ENCODE assay signal across 13 cellular contexts in the genomic region with DNA sequence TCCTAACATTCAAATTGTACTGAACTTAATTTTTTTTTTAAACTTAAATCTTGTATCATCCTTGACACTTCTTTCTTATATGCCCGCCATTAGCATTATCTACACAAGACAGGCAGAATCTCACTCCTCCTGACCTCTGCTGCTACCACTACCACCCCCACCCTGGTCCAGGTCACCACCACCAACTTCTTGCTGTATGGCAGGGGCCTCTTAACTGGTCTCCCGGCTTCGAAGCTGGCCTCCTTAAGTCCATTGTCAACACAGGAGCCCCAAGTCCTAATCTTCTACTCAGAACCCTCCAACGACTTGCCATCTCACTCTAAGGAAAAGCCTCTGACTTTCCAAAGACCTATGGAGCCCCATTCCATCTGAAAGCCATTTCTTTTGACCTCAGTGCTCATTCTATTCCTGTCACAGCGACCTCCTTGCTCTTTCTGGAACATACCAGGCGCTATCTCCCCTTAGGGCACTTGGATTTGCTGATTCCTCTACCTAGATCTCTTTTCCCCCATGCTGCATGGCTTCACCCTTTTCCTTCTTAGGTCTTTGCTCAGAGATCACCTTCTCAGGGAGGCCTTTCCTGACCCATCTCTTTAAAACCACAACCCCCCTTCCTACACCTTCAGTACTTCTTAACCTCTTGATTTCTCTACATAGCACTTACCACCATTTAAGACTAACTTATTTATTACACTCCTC. TPM values are rescaled to one million over a fixed set of nuclear protein-coding genes. Genes with fewer than 3 reads are reported as not detected.
DNase-seq lines count a peak whose midpoint lies in the region; TF ChIP-seq lines count a peak whose summit lies in the region.
"Had no signal": no experiment of that assay in that cellular context is flagged by ENCODE, and none has a peak within 500 bp of the region (broad histone marks: within the 10 kb centered on the region; RNA-seq: fewer than 3 reads in every experiment).

No MANE protein-coding gene starts in this region.

- H3K4me2 ChIP-seq in skeletal muscle satellite cell (ENCODE audit: low read length): peak overlapping the region; percentile 42

- H3K27ac ChIP-seq in breast epithelium: no peak overlapping the region
- H3K27ac ChIP-seq: HL-60 had no signal

- H3K4me1 ChIP-seq in breast epithelium: no peaks in the 10 kb centered on the region
- H3K4me1 ChIP-seq in skeletal muscle satellite cell (ENCODE audit: control insufficient read depth, insufficient read depth, low read length): peaks cover 12% of the 10 kb centered on the region

- DNase-seq in MCF 10A (ENCODE audit: unreplicated experiment) (no peak), breast epithelium (ENCODE audit: low spot score in 2 of 2) (no peak), M059J (ENCODE audit: low read depth) (peak; percentile 37), GM10248 (ENCODE audit: extremely low spot score) (no peak), HEK293T (ENCODE audit: extremely low spot score) (no peak), NCI-H1092 treated with DMSO at 0.1 percent for 48 hours (lab: John Stamatoyannopoulos, UW) (no peak)
- DNase-seq: activated gamma-delta T cell; NCI-H446; stimulated activated CD4-positive, alpha-beta T cell treated with anti-CD3 and anti-CD28 coated beads, Interleukin-2, amount 100 ng/mL, for 24 hours; stimulated activated naive CD4-positive, alpha-beta T cell had no signal

- peaks cover 6% of the 10 kb centered on the region for H3K36me3 Mint-ChIP-seq in MCF 10A (ENCODE audit: insufficient read depth, unreplicated experiment)
- no peaks in the 10 kb centered on the region for H3K36me3 Mint-ChIP-seq in brain

- H3K4me3 Mint-ChIP-seq in MCF 10A (ENCODE audit: unreplicated experiment): no peak overlapping the region
- H3K4me3 Mint-ChIP-seq in brain: peak overlapping the region in 4 of 5 experiments; percentile 16 to 44 (median 37)

- POLR2A ChIA-PET in MCF 10A (lab: Yijun Ruan, JAX) (interaction anchor here (2.4 kb wide), 1 partner anchor 30 kb away, joined by 8 read pairs; the partner anchor contains the start of gene VPS33B), GM10248 (lab: Yijun Ruan, JAX) (no interaction called here), HEK293T (lab: Yijun Ruan, JAX) (interaction anchor here (0.6 to 0.7 kb wide), 2 partner anchors 271 to 1973 kb away, joined by 3 read pairs; no protein-coding TSS in a partner anchor)

- H3K9me3 ChIP-seq in breast epithelium (no peaks in the 10 kb centered on the region), skeletal muscle satellite cell (replicated peaks; ENCODE audit: low read length) (no peaks in the 10 kb centered on the region)

- no TSS peak for BruUV-seq in MCF 10A (replicated peaks; lab: Mats Ljungman, UMichigan)

- no peak for TF ChIP-seq CTCF in MCF 10A (IDR thresholded peaks at IDR 0.05; ENCODE audit: unreplicated experiment)
- no peak for TF ChIP-seq CTCF in breast epithelium (IDR thresholded peaks at IDR 0.05)
- TF ChIP-seq CTCF in brain (conservative IDR thresholded peaks at IDR 0.05): no peak
- TF ChIP-seq CTCF in GM10248 (IDR thresholded peaks at IDR 0.05; ENCODE audit: control extremely low read depth, extremely low read depth, low read depth, missing control alignments): no peak

- H3K27me3 ChIP-seq in breast epithelium (no peaks in the 10 kb centered on the region), skeletal muscle satellite cell (ENCODE audit: control insufficient read depth, insufficient read depth, low read length) (no peaks in the 10 kb centered on the region)

- peaks cover 26% of the 10 kb centered on the region for H3K4me1 Mint-ChIP-seq in MCF 10A (ENCODE audit: insufficient read depth, unreplicated experiment)
- peaks cover 57% of the 10 kb centered on the region for H3K4me1 Mint-ChIP-seq in brain

- H3K9me3 Mint-ChIP-seq in MCF 10A (ENCODE audit: unreplicated experiment) (no peaks in the 10 kb centered on the region), brain (peaks cover 0 to 2% (median 0%) of the 10 kb centered on the region in 5 experiments)

- H3K27ac Mint-ChIP-seq in MCF 10A (ENCODE audit: low read depth, unreplicated experiment) (peak overlapping the region; percentile 98), brain (peak overlapping the region in 4 of 5 experiments; percentile 0 to 44 (median 24))

- H3K9ac ChIP-seq in skeletal muscle satellite cell (ENCODE audit: low read depth, low read length): no peak overlapping the region

- H3K36me3 ChIP-seq in breast epithelium: no peaks in the 10 kb centered on the region
- H3K36me3 ChIP-seq in skeletal muscle satellite cell (ENCODE audit: insufficient read depth, low read length): no peaks in the 10 kb centered on the region

- H3K27me3 Mint-ChIP-seq in MCF 10A (ENCODE audit: insufficient read depth, unreplicated experiment) (no peaks in the 10 kb centered on the region), brain (peaks cover 7% of the 10 kb centered on the region)

- no peak overlapping the region for H3K4me3 ChIP-seq in breast epithelium
- no peak overlapping the region for H3K4me3 ChIP-seq in skeletal muscle satellite cell (ENCODE audit: low read length)

- intact Hi-C loops in MCF 10A (cut with micrococcal nuclease) (no loop called here), breast epithelium (cut with DNase I; ENCODE audit: low total_unique reads) (no loop called here)

- TF ChIP-seq POLR2A in breast epithelium (IDR thresholded peaks at IDR 0.05): no peak

- CTCF ChIA-PET in MCF 10A (lab: Yijun Ruan, JAX) (interaction anchor here (0.6 kb wide), 1 partner anchor 17 kb away, joined by 3 read pairs; no protein-coding TSS in a partner anchor), GM10248 (lab: Yijun Ruan, JAX) (interaction anchor here (1.6 kb wide), 1 partner anchor 41 kb away, joined by 4 read pairs; no protein-coding TSS in a partner anchor), HEK293T (lab: Yijun Ruan, JAX) (interaction anchor here (1.2 kb wide), 1 partner anchor 64 kb away, joined by 3 read pairs; no protein-coding TSS in a partner anchor)

TF ChIP-seq in HEK293T, 16 proteins besides CTCF, POLR2A, EP300 and RAD21:
- no peak for TF ChIP-seq BHLHE40 (IDR thresholded peaks at IDR 0.05; ENCODE audit: borderline replicate concordance)
- no peak for TF ChIP-seq FOXM1 (IDR thresholded peaks at IDR 0.05; ENCODE audit: borderline replicate concordance)
- TF ChIP-seq, protein P1, sequence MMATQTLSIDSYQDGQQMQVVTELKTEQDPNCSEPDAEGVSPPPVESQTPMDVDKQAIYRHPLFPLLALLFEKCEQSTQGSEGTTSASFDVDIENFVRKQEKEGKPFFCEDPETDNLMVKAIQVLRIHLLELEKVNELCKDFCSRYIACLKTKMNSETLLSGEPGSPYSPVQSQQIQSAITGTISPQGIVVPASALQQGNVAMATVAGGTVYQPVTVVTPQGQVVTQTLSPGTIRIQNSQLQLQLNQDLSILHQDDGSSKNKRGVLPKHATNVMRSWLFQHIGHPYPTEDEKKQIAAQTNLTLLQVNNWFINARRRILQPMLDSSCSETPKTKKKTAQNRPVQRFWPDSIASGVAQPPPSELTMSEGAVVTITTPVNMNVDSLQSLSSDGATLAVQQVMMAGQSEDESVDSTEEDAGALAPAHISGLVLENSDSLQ (IDR thresholded peaks at IDR 0.05): no peak
- no peak for TF ChIP-seq SUZ12 (IDR thresholded peaks at IDR 0.05)
- no peak for TF ChIP-seq FOXA1 (IDR thresholded peaks at IDR 0.05)
- TF ChIP-seq L3MBTL2 (conservative IDR thresholded peaks at IDR 0.05): no peak
- no peak for TF ChIP-seq HDGF (IDR thresholded peaks at IDR 0.05; ENCODE audit: borderline replicate concordance)
- no peak for TF ChIP-seq ARNT (IDR thresholded peaks at IDR 0.05)
- TF ChIP-seq NFRKB (IDR thresholded peaks at IDR 0.05): no peak
- no peak for TF ChIP-seq ELF4 (IDR thresholded peaks at IDR 0.05)
- no peak for TF ChIP-seq ZNF384 (IDR thresholded peaks at IDR 0.05)
- TF ChIP-seq FOXK2 (IDR thresholded peaks at IDR 0.05): no peak
- TF ChIP-seq TARDBP (IDR thresholded peaks at IDR 0.05): no peak
TF ChIP-seq in HEK293T: peak in this region for 0.

RNA-seq across cellular contexts. Expression of gene PRC1, which starts 2.6 kb away (rescaled TPM):
- total RNA-seq in MCF 10A (2022): 83.1 and 125 TPM in 2 replicates
- 10 to 100 TPM in 2 of 3 donors, 1 to 10 TPM in 1; 4.3 to 19.8 (median 10.5) TPM for total RNA-seq in breast epithelium
- 262 and 342 TPM in 2 replicates for total RNA-seq in M059J (2014; rRNA removed; shearing (Covaris generic))
- 178 TPM for polyA plus RNA-seq in brain (ENCODE audit: insufficient read depth, low read depth, low replicate concordance)
- 73.3 and 102 TPM in 2 replicates for total RNA-seq in skeletal muscle satellite cell (2012; rRNA removed)

RNA-seq across cellular contexts. Expression of gene VPS33B, which starts 30.7 kb away (rescaled TPM):
- total RNA-seq in MCF 10A (2022) (11.7 and 12.6 TPM in 2 replicates), breast epithelium (10 to 100 TPM in 1 of 3 donors, 1 to 10 TPM in 2; 8.8 to 10.7 (median 9.0) TPM)
- 7.3 TPM in 2 replicates for total RNA-seq in M059J (2014; rRNA removed; shearing (Covaris generic))
- 14.5 TPM for polyA plus RNA-seq in brain (ENCODE audit: insufficient read depth, low read depth, low replicate concordance)
- total RNA-seq in skeletal muscle satellite cell (2012; rRNA removed): 8.9 and 10.3 TPM in 2 replicates

RNA-seq across cellular contexts. Expression of gene RCCD1, which starts 37.1 kb away (rescaled TPM):
- 21.5 and 29.0 TPM in 2 replicates for total RNA-seq in MCF 10A (2022)
- total RNA-seq in breast epithelium: 1 to 10 TPM; 5.3 to 9.8 (median 7.9) TPM
- 6.4 and 13.0 TPM in 2 replicates for total RNA-seq in M059J (2014; rRNA removed; shearing (Covaris generic))
- 13.5 TPM for polyA plus RNA-seq in brain (ENCODE audit: insufficient read depth, low read depth, low replicate concordance)
- total RNA-seq in skeletal muscle satellite cell (2012; rRNA removed): 12.9 and 13.5 TPM in 2 replicates

RNA-seq across cellular contexts. Expression of gene UNC45A, which starts 56.7 kb away (rescaled TPM):
- total RNA-seq in MCF 10A (2022) (61.7 and 63.1 TPM in 2 replicates), breast epithelium (10 to 100 TPM; 52.4 to 65.0 (median 59.8) TPM)
- total RNA-seq in M059J (2014; rRNA removed; shearing (Covaris generic)): 34.0 and 54.9 TPM in 2 replicates
- 85.1 TPM for polyA plus RNA-seq in brain (ENCODE audit: insufficient read depth, low read depth, low replicate concordance)
- total RNA-seq in skeletal muscle satellite cell (2012; rRNA removed): 55.3 and 57.0 TPM in 2 replicates

RNA-seq across cellular contexts. Expression of gene HDDC3, which starts 59.4 kb away (rescaled TPM):
- total RNA-seq in MCF 10A (2022) (23.6 and 25.5 TPM in 2 replicates), breast epithelium (10 to 100 TPM; 19.0 to 22.3 (median 19.4) TPM)
- 9.9 and 12.4 TPM in 2 replicates for total RNA-seq in M059J (2014; rRNA removed; shearing (Covaris generic))
- polyA plus RNA-seq in brain (ENCODE audit: insufficient read depth, low read depth, low replicate concordance): 19.8 TPM
- 14.2 and 15.2 TPM in 2 replicates for total RNA-seq in skeletal muscle satellite cell (2012; rRNA removed)
